8 cellular contexts compared by ENCODE assay signal in genomic region chr1:36463773-36464604, GRCh38. TPM values are rescaled to one million over a fixed set of nuclear protein-coding genes. Genes with fewer than 3 reads are reported as not detected.
DNase-seq lines count a peak whose midpoint lies in the region; ATAC-seq and TF ChIP-seq lines count a peak whose summit lies in the region.

TSS of gene MRPS15 (minus strand) at chr1:36464384. CDS start at chr1:36464275, 109 bp downstream.

- H3K36me3 Mint-ChIP-seq in activated naive CD8-positive, alpha-beta T cell, result peaks cover 10% of the 10 kb centered on the region

- H3K27me3 ChIP-seq in osteoblast (ENCODE audit: insufficient read depth, low read length) (no peaks in the 10 kb centered on the region), thoracic aorta (replicated peaks; ENCODE audit: insufficient read depth) (no peaks in the 10 kb centered on the region)

- peaks cover 28% of the 10 kb centered on the region for H3K4me1 Mint-ChIP-seq in activated naive CD8-positive, alpha-beta T cell (ENCODE audit: low read depth)

- H3K9me3 Mint-ChIP-seq in activated naive CD8-positive, alpha-beta T cell (ENCODE audit: low read depth), result no peaks in the 10 kb centered on the region

- peak within 1 kb of the TSS; percentile 98 for H2AFZ ChIP-seq in osteoblast (ENCODE audit: low read length)

- ATAC-seq in HG02610 (IDR thresholded peaks at IDR 0.05; ENCODE audit: unreplicated experiment), result peak; percentile 84
- ATAC-seq in thoracic aorta (ENCODE audit: insufficient number of reproducible peaks, low FRiP score, low read depth), result peak; percentile 89

- H3K79me2 ChIP-seq in osteoblast (ENCODE audit: insufficient read depth, low read length), result peaks cover 14% of the 10 kb centered on the region

- DNase-seq in NCI-H1092 treated with DMSO at 0.1 percent for 48 hours (lab: John Stamatoyannopoulos, UW) (peak; percentile 97), SKM-1 (lab: John Stamatoyannopoulos, UW; ENCODE audit: unreplicated experiment) (peak; percentile 95), glomerular visceral epithelial cell (ENCODE audit: extremely low spot score) (peak; percentile 89), osteoblast (ENCODE audit: insufficient read length, low spot score, missing footprints) (peak; percentile 98), thoracic aorta (ENCODE audit: low spot score) (peak; percentile 90)

- H3K4me2 ChIP-seq in osteoblast (ENCODE audit: insufficient read depth, low read length), result peak within 1 kb of the TSS; percentile 98

- peaks cover 25% of the 10 kb centered on the region for H3K36me3 ChIP-seq in osteoblast (ENCODE audit: insufficient read depth, low read length)
- peaks cover 11% of the 10 kb centered on the region for H3K36me3 ChIP-seq in thoracic aorta

- no peaks in the 10 kb centered on the region for H4K20me1 ChIP-seq in osteoblast (ENCODE audit: insufficient read depth, low read length)

- H3K4me1 ChIP-seq in osteoblast (ENCODE audit: insufficient read depth, low read length) (peaks cover 13% of the 10 kb centered on the region), thoracic aorta (ENCODE audit: control insufficient read depth in 1 of 2, low read depth in 2 of 2) (peaks cover 11 to 18% of the 10 kb centered on the region in 2 donors)

- H3K27ac ChIP-seq in osteoblast (ENCODE audit: low read depth, low read length) (peak within 1 kb of the TSS; percentile 95), thoracic aorta (peak within 1 kb of the TSS; percentile 88 to 94)

- H3K4me3 ChIP-seq in GM08714 (ENCODE audit: low read length) (peak within 1 kb of the TSS; percentile 83), osteoblast (ENCODE audit: insufficient read depth, low read length) (peak within 1 kb of the TSS; percentile 99), thoracic aorta (peak within 1 kb of the TSS; percentile 95)

- H3K9me3 ChIP-seq in osteoblast (ENCODE audit: low read depth, low read length) (no peaks in the 10 kb centered on the region), thoracic aorta (no peaks in the 10 kb centered on the region)

- peak within 1 kb of the TSS; percentile 99 for H3K27ac Mint-ChIP-seq in activated naive CD8-positive, alpha-beta T cell

- peak within 1 kb of the TSS; percentile 100 for H3K4me3 Mint-ChIP-seq in activated naive CD8-positive, alpha-beta T cell

- H3K27me3 Mint-ChIP-seq in activated naive CD8-positive, alpha-beta T cell, result no peaks in the 10 kb centered on the region

- TF ChIP-seq CTCF in osteoblast (IDR thresholded peaks at IDR 0.05; ENCODE audit: extremely low read depth, low read depth, low read length) (no peak), thoracic aorta (IDR thresholded peaks at IDR 0.05) (no peak)

RNA-seq across cellular contexts. Expression of gene MRPS15, which starts in this region (rescaled TPM):
- total RNA-seq in osteoblast (77.1 and 77.2 TPM in 2 replicates), thoracic aorta (10 to 100 TPM; 27.4 to 42.9 TPM)

Comparison
In these comparisons a context has a peak if more than half of its experiments do, and no peak if none do; other contexts are left out.
1. Peak in every context shown above with its lines: DNase-seq, ATAC-seq, H3K4me3 ChIP-seq and H3K27ac ChIP-seq.